14 cellular contexts compared by ENCODE assay signal in genomic region chr18:66727991-66728390, GRCh38.
"Had no signal": no experiment of that assay in that cellular context is flagged by ENCODE, and none has a peak within 500 bp of the region (broad histone marks: within the 10 kb centered on the region; RNA-seq: fewer than 3 reads in every experiment).

No MANE protein-coding gene starts in this region.

- H3K27me3 Mint-ChIP-seq: activated naive CD4-positive, alpha-beta T cell treated with anti-CD3 and anti-CD28 coated beads, Interleukin-2, amount 50 U/mL, for 24 hours; dendritic cell treated with granulocyte-macrophage colony-stimulating factor and Interleukin-4, amounts not matched to agents 40 ng/mL and 50 ng/mL, for 4 days; effector memory CD8-positive, alpha-beta T cell; naive thymus-derived CD8-positive, alpha-beta T cell; stimulated activated memory B cell treated with anti-CD40 and anti-IgM and Interleukin-4, amounts not matched to agents 10 μg/mL and 1 μg/mL and 100 μg/mL, for 72 hours had no signal

- H3K36me3 ChIP-seq: right lobe of liver, tibial artery had no signal

- H3K4me3 Mint-ChIP-seq: activated naive CD4-positive, alpha-beta T cell treated with anti-CD3 and anti-CD28 coated beads, Interleukin-2, amount 50 U/mL, for 24 hours; dendritic cell treated with granulocyte-macrophage colony-stimulating factor and Interleukin-4, amounts not matched to agents 40 ng/mL and 50 ng/mL, for 4 days; effector memory CD8-positive, alpha-beta T cell; naive thymus-derived CD8-positive, alpha-beta T cell; stimulated activated memory B cell treated with anti-CD40 and anti-IgM and Interleukin-4, amounts not matched to agents 10 μg/mL and 1 μg/mL and 100 μg/mL, for 72 hours had no signal

- H3K9me3 ChIP-seq: mucosa of descending colon, psoas muscle, right lobe of liver, tibial artery had no signal

- H3K36me3 Mint-ChIP-seq: activated naive CD4-positive, alpha-beta T cell treated with anti-CD3 and anti-CD28 coated beads, Interleukin-2, amount 50 U/mL, for 24 hours; naive thymus-derived CD8-positive, alpha-beta T cell; stimulated activated memory B cell treated with anti-CD40 and anti-IgM and Interleukin-4, amounts not matched to agents 10 μg/mL and 1 μg/mL and 100 μg/mL, for 72 hours had no signal

- H3K27ac Mint-ChIP-seq: activated naive CD4-positive, alpha-beta T cell treated with anti-CD3 and anti-CD28 coated beads, Interleukin-2, amount 50 U/mL, for 24 hours; dendritic cell treated with granulocyte-macrophage colony-stimulating factor and Interleukin-4, amounts not matched to agents 40 ng/mL and 50 ng/mL, for 4 days; effector memory CD8-positive, alpha-beta T cell; naive thymus-derived CD8-positive, alpha-beta T cell; stimulated activated memory B cell treated with anti-CD40 and anti-IgM and Interleukin-4, amounts not matched to agents 10 μg/mL and 1 μg/mL and 100 μg/mL, for 72 hours had no signal

- DNase-seq: activated CD4-positive, CD25-positive, alpha-beta regulatory T cell; activated T-cell treated with anti-CD3 and anti-CD28 coated beads, Interleukin-2, amount 50 U/mL, for 1 hour; effector memory CD8-positive, alpha-beta T cell; hypothalamus; mucosa of descending colon; naive thymus-derived CD8-positive, alpha-beta T cell; nucleus accumbens; psoas muscle; right lobe of liver; tibial artery had no signal

- ATAC-seq: effector memory CD8-positive, alpha-beta T cell; mucosa of descending colon; naive thymus-derived CD8-positive, alpha-beta T cell; psoas muscle; stimulated activated memory B cell treated with anti-CD40 and anti-IgM and Interleukin-4, amounts not matched to agents 10 μg/mL and 1 μg/mL and 100 μg/mL, for 72 hours had no signal

- H3K27me3 ChIP-seq: right lobe of liver, tibial artery had no signal

- H3K9me3 Mint-ChIP-seq: activated naive CD4-positive, alpha-beta T cell treated with anti-CD3 and anti-CD28 coated beads, Interleukin-2, amount 50 U/mL, for 24 hours; dendritic cell treated with granulocyte-macrophage colony-stimulating factor and Interleukin-4, amounts not matched to agents 40 ng/mL and 50 ng/mL, for 4 days; stimulated activated memory B cell treated with anti-CD40 and anti-IgM and Interleukin-4, amounts not matched to agents 10 μg/mL and 1 μg/mL and 100 μg/mL, for 72 hours had no signal

- H3K4me3 ChIP-seq: lung, mucosa of descending colon, psoas muscle, right lobe of liver, tibial artery had no signal

- H3K4me1 Mint-ChIP-seq: activated naive CD4-positive, alpha-beta T cell treated with anti-CD3 and anti-CD28 coated beads, Interleukin-2, amount 50 U/mL, for 24 hours; naive thymus-derived CD8-positive, alpha-beta T cell; stimulated activated memory B cell treated with anti-CD40 and anti-IgM and Interleukin-4, amounts not matched to agents 10 μg/mL and 1 μg/mL and 100 μg/mL, for 72 hours had no signal

- H3K4me1 ChIP-seq: psoas muscle, tibial artery had no signal

- H3K27ac ChIP-seq: psoas muscle, right lobe of liver, tibial artery had no signal
